In genomic region chr2:101004671-101005325, GRCh38 we compare ENCODE assay signal across 12 cellular contexts. TPM values are rescaled to one million over a fixed set of nuclear protein-coding genes. Genes with fewer than 3 reads are reported as not detected.
DNase-seq lines count a peak whose midpoint lies in the region; ATAC-seq, FAIRE-seq and TF ChIP-seq lines count a peak whose summit lies in the region.
"Had no signal": no experiment of that assay in that cellular context is flagged by ENCODE, and none has a peak within 500 bp of the region (broad histone marks: within the 10 kb centered on the region; RNA-seq: fewer than 3 reads in every experiment).

No MANE protein-coding gene starts in this region.

- H3K27me3 Mint-ChIP-seq in neural crest cell (ENCODE audit: low read depth), result peaks cover 5% of the 10 kb centered on the region

- peaks cover 49% of the 10 kb centered on the region for H3K36me3 Mint-ChIP-seq in neural crest cell (ENCODE audit: low read depth)

- DNase-seq in NCI-H82 (lab: John Stamatoyannopoulos, UW) (peak; percentile 8), NCI-H82 treated with DMSO at 0.1 percent for 48 hours (lab: John Stamatoyannopoulos, UW; ENCODE audit: unreplicated experiment) (no peak), IMR-90 (no peak), GM12878 (ENCODE audit: low read depth, low spot score) (no peak), neural crest cell (ENCODE audit: low read depth, low spot score) (no peak), anterior cingulate cortex (lab: John Stamatoyannopoulos, UW) (no peak), ecto neural progenitor cell (ENCODE audit: low spot score) (no peak)
- DNase-seq: 8988T; NCI-H748 treated with DMSO at 0.1 percent for 48 hours; stimulated activated CD4-positive, alpha-beta T cell treated with anti-CD3 and anti-CD28 coated beads, Interleukin-4, amount 100 ng/mL, for 1 hour had no signal

- no peak overlapping the region for H4K8ac ChIP-seq in IMR-90 (ENCODE audit: low read depth in 2 of 2, low read length in 2 of 2)

- in situ Hi-C loops in IMR-90 (cut with MboI; ENCODE audit: low sequenced_read_pairs), result no loop called here
- in situ Hi-C loops in GM12878 (cut with MboI), result no loop called here

- peak overlapping the region; percentile 95 for H3K4me3 Mint-ChIP-seq in neural crest cell

- H2BK120ac ChIP-seq in IMR-90 (ENCODE audit: low read depth, low read length), result no peak overlapping the region

- no peak for FAIRE-seq in GM12878 (lab: Jason Lieb, UNC)
- FAIRE-seq: bronchial epithelial cell had no signal

- no peak overlapping the region for H3K4ac ChIP-seq in IMR-90 (ENCODE audit: low read depth, low read length)

- H2BK15ac ChIP-seq in IMR-90 (ENCODE audit: low read depth, low read length), result no peak overlapping the region

- H3K27me3 ChIP-seq in IMR-90 (ENCODE audit: control insufficient read depth, insufficient read depth, low read length) (no peaks in the 10 kb centered on the region), GM12878 (replicated peaks in 1 of 2; ENCODE audit: control insufficient read depth in 2 of 2, insufficient read depth in 2 of 2, low read length in 1 of 2) (no peaks in the 10 kb centered on the region)

- RAD21 ChIA-PET in GM12878 (lab: Charles Lee; ENCODE audit: unreplicated experiment), result interaction anchor here (1.2 kb wide), 1 partner anchor 60 kb away, joined by 3 read pairs; no protein-coding TSS in a partner anchor

- peak overlapping the region; percentile 20 for H2AK9ac ChIP-seq in IMR-90 (replicated peaks; ENCODE audit: low read depth, low read length, poor library complexity)

- peak overlapping the region; percentile 70; the same call in 1 of the 2 replicates for H3K23ac ChIP-seq in IMR-90 (ENCODE audit: low read depth, low read length)

- CTCF ChIA-PET in IMR-90 (lab: Yijun Ruan, JAX), result no interaction called here
- CTCF ChIA-PET in GM12878 (lab: Yijun Ruan, JAX), result interaction anchor here (0.7 to 1.0 kb wide), 2 partner anchors 10 to 148 kb away, joined by 3 to 4 read pairs; no protein-coding TSS in a partner anchor

- WGBS in IMR-90 (ENCODE audit: extremely low coverage in 2 of 2, insufficient read length in 1 of 2), 2 experiments, result 100% methylated on average over 3 of the region's 11 CpGs; no CpG with 5 or more reads in 1 of the 2 experiments
- 97% methylated on average over 11 of the region's 11 CpGs for WGBS in GM12878 (ENCODE audit: insufficient coverage, insufficient replicate concordance, low lambda C conversion rate, missing lambda C conversion rate)

- H4K91ac ChIP-seq in IMR-90 (ENCODE audit: insufficient read depth, low read depth, low read length), result no peak overlapping the region

- intact Hi-C loops in IMR-90 (cut with micrococcal nuclease), result loop anchor here (5.0 kb wide), 1 partner anchor 272 kb away; no protein-coding TSS in a partner anchor
- intact Hi-C loops in GM12878 (cut with micrococcal nuclease; ENCODE audit: unreplicated experiment), result no loop called here

- no peak overlapping the region for H2AK5ac ChIP-seq in IMR-90 (ENCODE audit: low read depth, low read length)

- no peak for TF ChIP-seq EP300 in GM12878 (IDR thresholded peaks at IDR 0.05; ENCODE audit: borderline replicate concordance in 1 of 2, control insufficient read depth in 1 of 2, low read depth in 2 of 2, low read length in 2 of 2)

- H3K9me3 ChIP-seq in IMR-90 (ENCODE audit: control insufficient read depth, insufficient read depth, low read length) (no peaks in the 10 kb centered on the region), GM12878 (replicated peaks; ENCODE audit: control insufficient read depth, insufficient read depth, low read length) (no peaks in the 10 kb centered on the region; the same call in 1 of the 3 replicates)

- peaks cover 49% of the 10 kb centered on the region for H3K4me1 Mint-ChIP-seq in neural crest cell

- no peak overlapping the region for H4K5ac ChIP-seq in IMR-90 (ENCODE audit: low read depth, low read length)

- H3K9me3 Mint-ChIP-seq in neural crest cell, result peaks cover 2% of the 10 kb centered on the region

- TF ChIP-seq CTCF in IMR-90 (conservative IDR thresholded peaks at IDR 0.05; ENCODE audit: low read depth, low read length) (no peak), GM12878 (IDR thresholded peaks at IDR 0.05 in 2 of 3, conservative IDR thresholded peaks at IDR 0.05 in 1 of 3; ENCODE audit: control insufficient read depth in 2 of 3, extremely low read depth in 1 of 3, insufficient read depth in 1 of 3, low read depth in 3 of 3, low read length in 3 of 3) (no peak), neural crest cell (conservative IDR thresholded peaks at IDR 0.05) (no peak)

- no peak for TF ChIP-seq POLR2A in IMR-90 (IDR thresholded peaks at IDR 0.05; ENCODE audit: low read depth, low read length)
- TF ChIP-seq POLR2A in GM12878 (IDR thresholded peaks at IDR 0.05; ENCODE audit: low read depth, low read length), result no peak

- H3K4me1 ChIP-seq in IMR-90 (ENCODE audit: control insufficient read depth, insufficient read depth, low read length), result peaks cover 9% of the 10 kb centered on the region
- peaks cover 12% of the 10 kb centered on the region for H3K4me1 ChIP-seq in GM12878 (ENCODE audit: control insufficient read depth, insufficient read depth, low read length)

- SMC1A ChIA-PET in GM12878 (lab: Charles Lee; ENCODE audit: uncharacterized antibody, unreplicated experiment), result interaction anchor here (0.6 to 3.0 kb wide), 2 partner anchors 8 to 457 kb away, joined by 4 to 13 read pairs; no protein-coding TSS in a partner anchor

- peaks cover 23% of the 10 kb centered on the region for H3K9me1 ChIP-seq in IMR-90 (ENCODE audit: insufficient read depth, low read length)

- H3K79me1 ChIP-seq in IMR-90 (ENCODE audit: low read depth in 1 of 2, low read length in 2 of 2), result peaks cover 21 to 58% of the 10 kb centered on the region in 2 experiments

- no peak overlapping the region for H2BK20ac ChIP-seq in IMR-90 (ENCODE audit: low read depth, low read length)

- H3K79me2 ChIP-seq in GM12878 (ENCODE audit: control insufficient read depth, insufficient read depth, low read length), result peaks cover 52% of the 10 kb centered on the region

- dilution Hi-C loops in IMR-90 (cut with HindIII; ENCODE audit: low sequenced_read_pairs, unreplicated experiment), result no loop called here

- no peak overlapping the region for H3K18ac ChIP-seq in IMR-90 (ENCODE audit: low read depth, low read length)

- H4K20me1 ChIP-seq in IMR-90 (ENCODE audit: insufficient read depth, low read length) (peaks cover 62% of the 10 kb centered on the region), GM12878 (ENCODE audit: control insufficient read depth, insufficient read depth) (peaks cover 4% of the 10 kb centered on the region)

- TF ChIP-seq RAD21 in IMR-90 (IDR thresholded peaks at IDR 0.05; ENCODE audit: low read length), result no peak
- no peak for TF ChIP-seq RAD21 in GM12878 (IDR thresholded peaks at IDR 0.05; ENCODE audit: insufficient read depth, low read depth, low read length)

- H3K14ac ChIP-seq in IMR-90 (replicated peaks; ENCODE audit: low read depth, low read length), result no peak overlapping the region

- H2AFZ ChIP-seq in IMR-90 (replicated peaks; ENCODE audit: low read length, poor library complexity) (no peak overlapping the region), GM12878 (ENCODE audit: control insufficient read depth, low read depth, low read length) (no peak overlapping the region)

- ATAC-seq in IMR-90 (ENCODE audit: low read depth) (no peak), GM12878 (no peak), HG03439 (IDR thresholded peaks at IDR 0.05; ENCODE audit: unreplicated experiment) (no peak)

- BruUV-seq in IMR-90 (replicated peaks; lab: Mats Ljungman, UMichigan) (no TSS peak), GM12878 (replicated peaks; lab: Mats Ljungman, UMichigan) (no TSS peak)

- no peak overlapping the region for H3K27ac Mint-ChIP-seq in neural crest cell (ENCODE audit: unreplicated experiment)

- no peak overlapping the region for H3K27ac ChIP-seq in IMR-90 (ENCODE audit: insufficient read depth, low read length)
- peak overlapping the region; percentile 42 for H3K27ac ChIP-seq in GM12878 (ENCODE audit: control insufficient read depth, insufficient read depth)

- no peak overlapping the region for H2BK5ac ChIP-seq in IMR-90 (ENCODE audit: low read depth, low read length, poor library complexity, severe bottlenecking)

- no peak overlapping the region for H3K56ac ChIP-seq in IMR-90 (ENCODE audit: extremely low read depth, insufficient read depth, low read length)

- H3K9ac ChIP-seq in IMR-90 (ENCODE audit: low read depth, low read length) (peak overlapping the region; percentile 44; the same call in 1 of the 2 replicates), GM12878 (ENCODE audit: control insufficient read depth, insufficient read depth, low read length) (peak overlapping the region; percentile 99)

- H3K4me3 ChIP-seq in IMR-90 (ENCODE audit: insufficient read depth, low read depth, low read length) (no peak overlapping the region), GM12878 (peak overlapping the region; percentile 96)

- H3K4me2 ChIP-seq in IMR-90 (ENCODE audit: low read depth, low read length), result no peak overlapping the region
- peak overlapping the region; percentile 97 for H3K4me2 ChIP-seq in GM12878 (ENCODE audit: control insufficient read depth, insufficient read depth)

- POLR2A ChIA-PET in IMR-90 (lab: Charles Lee; ENCODE audit: unreplicated experiment) (no interaction called here), GM12878 (lab: Charles Lee) (no interaction called here)

- H3K36me3 ChIP-seq in IMR-90 (ENCODE audit: control insufficient read depth, insufficient read depth, low read length), result peaks cover 45% of the 10 kb centered on the region
- H3K36me3 ChIP-seq in GM12878 (ENCODE audit: control insufficient read depth in 2 of 2, insufficient read depth in 2 of 2, low read length in 1 of 2), result peaks cover 17 to 44% of the 10 kb centered on the region in 2 experiments

RNA-seq across cellular contexts. Expression of gene RPL31, which starts 2.7 kb away (rescaled TPM):
- total RNA-seq in IMR-90 (2012; rRNA removed), result 358 and 938 TPM in 2 replicates
- 2,908 and 2,963 TPM in 2 replicates for polyA plus RNA-seq in IMR-90 (2012; rRNA removed)
- 1,196 and 1,893 TPM in 2 replicates for polyA plus RNA-seq in IMR-90 (2012; cell fraction: cytosol; rRNA removed)
- 150 and 1,238 TPM in 2 replicates for polyA plus RNA-seq in IMR-90 (2012; cell fraction: nucleus; rRNA removed; ENCODE audit: low replicate concordance)
- 506 and 558 TPM in 2 replicates for total RNA-seq in GM12878 (2013; cell fraction: nucleolus; rRNA removed)
- total RNA-seq in GM12878 (2014; rRNA removed), result 1,643 and 1,672 TPM in 2 replicates
- 2,010 and 2,119 TPM in 2 replicates for total RNA-seq in GM12878 (2014; rRNA removed; fragmentation: Illumina TruSeq; extraction: Trizol)
- total RNA-seq in GM12878 (2021), result 1,730 and 1,880 TPM in 2 replicates
- polyA plus RNA-seq in GM12878 (2011; ENCODE audit: low read depth), result 4,017 TPM
- 2,588 and 2,966 TPM in 2 replicates for polyA plus RNA-seq in GM12878 (2011; rRNA removed)
- 1,434 and 1,651 TPM in 2 replicates for polyA plus RNA-seq in GM12878 (2011; cell fraction: cytosol; rRNA removed)
- 583 and 722 TPM in 2 replicates for polyA plus RNA-seq in GM12878 (2011; cell fraction: nucleus; rRNA removed)
- polyA plus RNA-seq in GM12878 (2012), result 7,976 and 8,679 TPM in 2 replicates
- 2,219 and 2,318 TPM in 2 replicates for polyA plus RNA-seq in GM12878 (2014; fragmentation: Illumina TruSeq; extraction: Trizol)
- polyA plus RNA-seq in GM12878 (2014; fragmentation: Nextera tagmentation; extraction: Ambion mirVana), result 1,000 to 10,000 TPM; 5,836 to 8,551 TPM
- polyA plus RNA-seq in GM12878 (2014; rRNA removed), result 2,664 and 2,752 TPM in 2 replicates
- 1,000 to 10,000 TPM; 2,013 to 2,197 TPM for polyA plus RNA-seq in GM12878 (2016; fragmentation: Nextera tagmentation; extraction: Ambion mirVana)
- 294 and 425 TPM in 2 replicates for polyA minus RNA-seq in GM12878 (2011; rRNA and poly(A)+ RNA removed)
- polyA minus RNA-seq in GM12878 (2011; cell fraction: cytosol; rRNA and poly(A)+ RNA removed), result 148 and 188 TPM in 2 replicates
- polyA minus RNA-seq in GM12878 (2011; cell fraction: nucleus; rRNA and poly(A)+ RNA removed), result 104 and 147 TPM in 2 replicates
- total RNA-seq in neural crest cell, result 1,439 and 1,563 TPM in 2 replicates
